16 cellular contexts compared by ENCODE assay signal in genomic region chr2:9306910-9307309, GRCh38.
DNase-seq lines count a peak whose midpoint lies in the region; ATAC-seq, FAIRE-seq and TF ChIP-seq lines count a peak whose summit lies in the region.
"Had no signal": no experiment of that assay in that cellular context is flagged by ENCODE, and none has a peak within 500 bp of the region (broad histone marks: within the 10 kb centered on the region; RNA-seq: fewer than 3 reads in every experiment).

No MANE protein-coding gene starts in this region.

- no peak for TF ChIP-seq EP300 in stomach (IDR thresholded peaks at IDR 0.05)

- intact Hi-C loops in ascending aorta (cut with DNase I): no loop called here
- intact Hi-C loops in stomach (cut with DNase I; ENCODE audit: low total_unique reads): no loop called here
- intact Hi-C loops in naive thymus-derived CD4-positive, alpha-beta T cell (cut with micrococcal nuclease): no loop called here

- no peak overlapping the region for H2AFZ ChIP-seq in GM23248

- H3K9me3 ChIP-seq in GM23248 (ENCODE audit: low read depth) (no peaks in the 10 kb centered on the region), ascending aorta (no peaks in the 10 kb centered on the region), stomach (no peaks in the 10 kb centered on the region)
- no peaks in the 10 kb centered on the region for H3K9me3 ChIP-seq in naive thymus-derived CD4-positive, alpha-beta T cell (ENCODE audit: control insufficient read depth in 2 of 3, low read length in 3 of 3)

- no peak overlapping the region for H3K4me2 ChIP-seq in GM23248 (ENCODE audit: unreplicated experiment)

- 0 out of 2 replicates have a peak overlapping the region, but pooled peaks have one; percentile 13 for H3K9ac ChIP-seq in GM23248

- CTCF ChIA-PET in naive thymus-derived CD4-positive, alpha-beta T cell (lab: Charles Lee): no interaction called here

- no peak overlapping the region for H3K4me3 ChIP-seq in GM23248
- H3K4me3 ChIP-seq in ascending aorta: no peak overlapping the region
- H3K4me3 ChIP-seq in stomach: no peak overlapping the region
- no peak overlapping the region for H3K4me3 ChIP-seq in naive thymus-derived CD4-positive, alpha-beta T cell (ENCODE audit: low read length)
- H3K4me3 ChIP-seq: cardiac muscle cell had no signal

- no peaks in the 10 kb centered on the region for H4K20me1 ChIP-seq in GM23248 (ENCODE audit: insufficient read depth)

- H3K9me3 Mint-ChIP-seq in naive thymus-derived CD4-positive, alpha-beta T cell: no peaks in the 10 kb centered on the region

- in situ Hi-C loops in GM23248 (cut with MboI): no loop called here

- peaks cover 35% of the 10 kb centered on the region for H3K4me1 ChIP-seq in GM23248 (ENCODE audit: insufficient read depth)
- H3K4me1 ChIP-seq in ascending aorta: peaks cover 10 to 50% of the 10 kb centered on the region in 2 donors
- peaks cover 28 to 81% (median 55%) of the 10 kb centered on the region in 4 donors for H3K4me1 ChIP-seq in stomach
- no peaks in the 10 kb centered on the region for H3K4me1 ChIP-seq in naive thymus-derived CD4-positive, alpha-beta T cell (ENCODE audit: control insufficient read depth in 2 of 2, insufficient read depth in 2 of 2, low read length in 2 of 2)

- H3K36me3 ChIP-seq in GM23248 (ENCODE audit: low read depth): no peaks in the 10 kb centered on the region
- no peaks in the 10 kb centered on the region for H3K36me3 ChIP-seq in ascending aorta
- no peaks in the 10 kb centered on the region for H3K36me3 ChIP-seq in stomach
- no peaks in the 10 kb centered on the region for H3K36me3 ChIP-seq in naive thymus-derived CD4-positive, alpha-beta T cell (ENCODE audit: control insufficient read depth in 2 of 3, insufficient read depth in 3 of 3, low read length in 3 of 3)
- H3K36me3 ChIP-seq: cardiac muscle cell had no signal

- H3K27me3 ChIP-seq in GM23248 (replicated peaks; ENCODE audit: insufficient read depth) (no peaks in the 10 kb centered on the region), ascending aorta (no peaks in the 10 kb centered on the region), stomach (no peaks in the 10 kb centered on the region)
- no peaks in the 10 kb centered on the region for H3K27me3 ChIP-seq in naive thymus-derived CD4-positive, alpha-beta T cell (ENCODE audit: control insufficient read depth in 2 of 2, insufficient read depth in 2 of 2, low read length in 2 of 2)
- H3K27me3 ChIP-seq: cardiac muscle cell had no signal

- 91 to 93% methylated on average over 8 of the region's 8 CpGs for WGBS in GM23248 (ENCODE audit: low coverage in 1 of 2, low lambda C conversion rate in 2 of 2, missing lambda C conversion rate in 2 of 2), 2 experiments
- 45 to 67% (median 56%) methylated on average over 5 to 8 of the region's 8 CpGs for WGBS in stomach, 5 donors

- H3F3A ChIP-seq in GM23248 (ENCODE audit: insufficient read depth): peaks cover 44% of the 10 kb centered on the region

- DNase-seq in GM23248 (no peak), ascending aorta (ENCODE audit: low spot score in 2 of 2) (no peak), kidney tubule cell (ENCODE audit: low spot score) (peak; percentile 77), stomach (peak; percentile 75), RKO (ENCODE audit: low spot score) (no peak), H54 (ENCODE audit: insufficient read length, low spot score) (no peak)
- no peak for DNase-seq in naive thymus-derived CD4-positive, alpha-beta T cell
- DNase-seq: activated CD4-positive, alpha-beta T cell treated with anti-CD3 and anti-CD28 coated beads for 4 hours; activated naive CD4-positive, alpha-beta T cell treated with anti-CD3 and anti-CD28 coated beads, Interleukin-2, amount 50 U/mL, for 16 hours; NCI-H82; stimulated activated CD4-positive, alpha-beta T cell treated with anti-CD3 and anti-CD28 coated beads, Interleukin-2, amount 100 ng/mL, for 24 hours had no signal

- H3K27ac ChIP-seq in GM23248 (no peak overlapping the region), ascending aorta (peak overlapping the region; percentile 77 to 80), stomach (peak overlapping the region; percentile 41 to 75 (median 51))
- no peak overlapping the region for H3K27ac ChIP-seq in naive thymus-derived CD4-positive, alpha-beta T cell (ENCODE audit: low read depth, low read length)
- H3K27ac ChIP-seq: cardiac muscle cell had no signal

- no peak for TF ChIP-seq CTCF in ascending aorta (IDR thresholded peaks at IDR 0.05)
- no peak for TF ChIP-seq CTCF in stomach (IDR thresholded peaks at IDR 0.05)

- FAIRE-seq in H54 (lab: Jason Lieb, UNC): no peak
- FAIRE-seq: endometrium, H1 had no signal

- H3K4me3 Mint-ChIP-seq in naive thymus-derived CD4-positive, alpha-beta T cell: no peak overlapping the region
- H3K4me3 Mint-ChIP-seq: B cell had no signal

- no peak for ATAC-seq in HG03469 (IDR thresholded peaks at IDR 0.05; ENCODE audit: unreplicated experiment)
- ATAC-seq in naive thymus-derived CD4-positive, alpha-beta T cell: no peak

- no peaks in the 10 kb centered on the region for H3K27me3 Mint-ChIP-seq in naive thymus-derived CD4-positive, alpha-beta T cell

- H3K79me2 ChIP-seq in GM23248 (ENCODE audit: insufficient read depth): peaks cover 80% of the 10 kb centered on the region

- no peaks in the 10 kb centered on the region for H3K9me2 ChIP-seq in GM23248 (ENCODE audit: insufficient read depth)

- peaks cover 0 to 8% (median 4%) of the 10 kb centered on the region in 7 donors for H3K4me1 Mint-ChIP-seq in naive thymus-derived CD4-positive, alpha-beta T cell
- H3K4me1 Mint-ChIP-seq: B cell had no signal

- TF ChIP-seq POLR2A in stomach (IDR thresholded peaks at IDR 0.05) (no peak), H54 (IDR thresholded peaks at IDR 0.05; ENCODE audit: low read depth, low read length) (no peak)

- no peak overlapping the region for H3K27ac Mint-ChIP-seq in naive thymus-derived CD4-positive, alpha-beta T cell
- H3K27ac Mint-ChIP-seq: B cell had no signal

- no peaks in the 10 kb centered on the region for H3K36me3 Mint-ChIP-seq in naive thymus-derived CD4-positive, alpha-beta T cell

- POLR2A ChIA-PET in naive thymus-derived CD4-positive, alpha-beta T cell (lab: Charles Lee): no interaction called here

Comparison
In these comparisons a context has a peak if more than half of its experiments do, and no peak if none do; other contexts are left out.
1. DNase-seq: peak in kidney tubule cell (single experiment) and stomach (single experiment); none in GM23248 (single experiment), ascending aorta (0 of 2), RKO (single experiment), H54 (single experiment) and naive thymus-derived CD4-positive, alpha-beta T cell (0 of 9).
2. H3K27ac ChIP-seq: peak in ascending aorta (2 of 2) and stomach (5 of 5); none in GM23248 (single experiment) and naive thymus-derived CD4-positive, alpha-beta T cell (single experiment).